ENCODE assay signal across 9 cellular contexts in the genomic region with DNA sequence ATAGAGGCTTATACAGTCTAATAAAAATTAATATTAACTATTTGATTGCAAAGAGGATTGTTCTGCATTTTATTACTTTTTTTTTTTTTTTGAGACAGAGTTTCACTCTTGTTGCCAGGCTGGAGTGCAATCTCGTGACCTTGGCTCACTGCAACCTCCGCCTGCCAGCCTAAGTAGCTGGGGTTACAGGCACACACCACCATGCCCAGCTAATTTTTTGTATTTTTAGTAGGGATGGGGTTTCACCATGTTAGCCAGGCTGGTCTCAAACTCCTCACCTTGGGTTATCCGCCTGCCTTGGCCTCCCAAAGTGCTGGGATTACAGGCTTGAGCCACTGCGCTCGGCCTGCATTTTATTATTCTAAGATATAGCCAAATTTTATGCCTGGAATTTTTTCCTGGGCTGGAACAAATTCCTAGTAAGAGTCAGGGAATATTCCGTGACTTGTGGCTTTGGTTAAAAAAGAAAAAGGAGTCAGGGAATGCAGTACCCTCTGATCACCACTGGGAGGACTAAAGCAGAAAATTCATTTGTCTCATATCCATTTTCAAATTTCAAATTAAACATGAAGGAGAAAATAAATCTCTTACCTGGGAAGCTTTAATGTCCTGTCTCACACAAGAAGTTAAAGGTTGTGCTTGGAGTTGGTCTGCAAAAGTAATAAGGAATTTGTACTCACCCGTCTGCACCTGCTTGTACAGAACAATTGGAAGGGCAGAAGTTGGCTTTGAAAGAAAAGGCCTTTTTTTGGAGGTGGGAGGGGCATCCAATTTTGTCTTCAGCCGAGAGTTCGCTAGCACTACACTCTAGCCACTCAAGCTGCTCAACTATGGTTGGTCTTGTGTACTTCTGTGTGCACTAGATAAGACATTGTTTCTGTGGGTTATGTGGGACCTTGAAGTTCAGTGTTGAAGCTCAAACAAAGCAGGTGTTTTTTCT. TPM values are rescaled to one million over a fixed set of nuclear protein-coding genes. Genes with fewer than 3 reads are reported as not detected.
DNase-seq lines count a peak whose midpoint lies in the region; ATAC-seq, FAIRE-seq and TF ChIP-seq lines count a peak whose summit lies in the region.
"Had no signal": no experiment of that assay in that cellular context is flagged by ENCODE, and none has a peak within 500 bp of the region (broad histone marks: within the 10 kb centered on the region; RNA-seq: fewer than 3 reads in every experiment).

No MANE protein-coding gene starts in this region.

- peaks cover 33% of the 10 kb centered on the region for H3K4me1 ChIP-seq in endothelial cell of umbilical vein (ENCODE audit: control insufficient read depth, extremely low read depth, insufficient read depth, low read length)

- TF ChIP-seq RAD21 in neural cell (conservative IDR thresholded peaks at IDR 0.05) = peak; percentile 38

- H3K4me3 Mint-ChIP-seq in activated naive CD4-positive, alpha-beta T cell treated with anti-CD3 and anti-CD28 coated beads, Interleukin-2, amount 10 ng/mL, durations not matched to agents 7 days and 5 days = no peak overlapping the region

- H3F3A ChIP-seq in neural cell (ENCODE audit: insufficient read depth, low read length, poor library complexity, severe bottlenecking) = no peaks in the 10 kb centered on the region

- peak; percentile 24 for DNase-seq in activated naive CD4-positive, alpha-beta T cell treated with anti-CD3 and anti-CD28 coated beads, Interleukin-2, amount 10 ng/mL, durations not matched to agents 7 days and 5 days
- no peak for DNase-seq in activated naive CD4-positive, alpha-beta T cell treated with anti-CD3 and anti-CD28 coated beads, Interleukin-2, amount 50 U/mL, for 16 hours
- DNase-seq in OCI-M2 (lab: John Stamatoyannopoulos, UW; ENCODE audit: unreplicated experiment) = peak; percentile 76
- peak; percentile 38 for DNase-seq in endothelial cell of umbilical vein (ENCODE audit: low read depth, low spot score)

- H3K27me3 ChIP-seq in endothelial cell of umbilical vein (ENCODE audit: control insufficient read depth in 2 of 2, insufficient read depth in 2 of 2, low read length in 2 of 2) (no peaks in the 10 kb centered on the region), neural cell (ENCODE audit: insufficient read depth, low read depth, low read length) (no peaks in the 10 kb centered on the region)

- H3K27ac Mint-ChIP-seq in activated naive CD4-positive, alpha-beta T cell treated with anti-CD3 and anti-CD28 coated beads, Interleukin-2, amount 10 ng/mL, durations not matched to agents 7 days and 5 days = peak overlapping the region; percentile 58

- H3K4me1 Mint-ChIP-seq in activated naive CD4-positive, alpha-beta T cell treated with anti-CD3 and anti-CD28 coated beads, Interleukin-2, amount 10 ng/mL, durations not matched to agents 7 days and 5 days = peaks cover 55% of the 10 kb centered on the region

- H3K36me3 ChIP-seq in endothelial cell of umbilical vein (ENCODE audit: control insufficient read depth in 2 of 2, extremely low read depth in 1 of 2, insufficient read depth in 2 of 2, low read length in 2 of 2) = no peaks in the 10 kb centered on the region
- H3K36me3 ChIP-seq in neural cell (ENCODE audit: insufficient read depth, low read length) = no peaks in the 10 kb centered on the region

- H3K27me3 Mint-ChIP-seq in activated naive CD4-positive, alpha-beta T cell treated with anti-CD3 and anti-CD28 coated beads, Interleukin-2, amount 10 ng/mL, durations not matched to agents 7 days and 5 days = no peaks in the 10 kb centered on the region

- no TSS peak for BruUV-seq in endothelial cell of umbilical vein (replicated peaks; lab: Mats Ljungman, UMichigan)

- H3K9me3 ChIP-seq in endothelial cell of umbilical vein (replicated peaks; ENCODE audit: control insufficient read depth, insufficient read depth, low read length) = no peaks in the 10 kb centered on the region
- H3K9me3 ChIP-seq in neural cell (ENCODE audit: low read length) = no peaks in the 10 kb centered on the region

- CTCF ChIA-PET in activated naive CD4-positive, alpha-beta T cell treated with anti-CD3 and anti-CD28 coated beads, Interleukin-2, amount 10 ng/mL, durations not matched to agents 7 days and 5 days (lab: Charles Lee) = interaction anchor here (0.6 to 5.8 kb wide), 10 partner anchors 8 to 289 kb away, joined by 3 to 54 read pairs (median 4); no protein-coding TSS in a partner anchor
- CTCF ChIA-PET in endothelial cell of umbilical vein (lab: Charles Lee) = interaction anchor here (0.9 to 2.8 kb wide), 8 partner anchors 10 to 66 kb away, joined by 3 to 21 read pairs (median 6); no protein-coding TSS in a partner anchor

- no peaks in the 10 kb centered on the region for H3K9me3 Mint-ChIP-seq in activated naive CD4-positive, alpha-beta T cell treated with anti-CD3 and anti-CD28 coated beads, Interleukin-2, amount 10 ng/mL, durations not matched to agents 7 days and 5 days

- peaks cover 16% of the 10 kb centered on the region for H3K36me3 Mint-ChIP-seq in activated naive CD4-positive, alpha-beta T cell treated with anti-CD3 and anti-CD28 coated beads, Interleukin-2, amount 10 ng/mL, durations not matched to agents 7 days and 5 days

- H2AFZ ChIP-seq in endothelial cell of umbilical vein (ENCODE audit: low read depth, low read length) (no peak overlapping the region), neural cell (ENCODE audit: low read depth, low read length) (no peak overlapping the region)

- intact Hi-C loops in endothelial cell of umbilical vein (cut with micrococcal nuclease) = loop anchor here (5.0 kb wide), 1 partner anchor 97 kb away; no protein-coding TSS in a partner anchor

- ATAC-seq in GM21515 (IDR thresholded peaks at IDR 0.05; ENCODE audit: unreplicated experiment) = no peak
- ATAC-seq in HG03095 (IDR thresholded peaks at IDR 0.05; ENCODE audit: unreplicated experiment) = no peak
- no peak for ATAC-seq in HG02970 (IDR thresholded peaks at IDR 0.05; ENCODE audit: low FRiP score, unreplicated experiment)

- dilution Hi-C loops in endothelial cell of umbilical vein (cut with MboI; ENCODE audit: extremely low pct_ligation_motif_present, low sequenced_read_pairs) = no loop called here

- H3K4me3 ChIP-seq in endothelial cell of umbilical vein (replicated peaks in 1 of 3; ENCODE audit: insufficient read depth in 1 of 3, low read depth in 1 of 3, low read length in 3 of 3) = no peak overlapping the region
- no peak overlapping the region for H3K4me3 ChIP-seq in neural cell (ENCODE audit: low read length)

- no peak for TF ChIP-seq EP300 in neural cell (conservative IDR thresholded peaks at IDR 0.05; ENCODE audit: poor library complexity, severe bottlenecking)

- TF ChIP-seq CTCF in endothelial cell of umbilical vein (IDR thresholded peaks at IDR 0.05; ENCODE audit: extremely low read depth in 1 of 2, insufficient read depth in 1 of 2, low read depth in 1 of 2, low read length in 2 of 2) (peak; percentile 49 to 57), neural cell (IDR thresholded peaks at IDR 0.05; ENCODE audit: poor library complexity, severe bottlenecking) (peak; percentile 72)

- H4K20me1 ChIP-seq in endothelial cell of umbilical vein (replicated peaks; ENCODE audit: control insufficient read depth, extremely low read depth, insufficient read depth, low read length) (peaks cover 29% of the 10 kb centered on the region), neural cell (ENCODE audit: insufficient read depth) (peaks cover 9% of the 10 kb centered on the region)

- POLR2A ChIA-PET in endothelial cell of umbilical vein (lab: Charles Lee) = no interaction called here

- H3K9ac ChIP-seq in endothelial cell of umbilical vein (replicated peaks; ENCODE audit: extremely low read depth, insufficient read depth, low read length) = no peak overlapping the region
- no peak overlapping the region for H3K9ac ChIP-seq in neural cell (ENCODE audit: low read length)

- H3K4me2 ChIP-seq in endothelial cell of umbilical vein (ENCODE audit: insufficient read depth, low read length) (no peak overlapping the region), neural cell (ENCODE audit: low read length) (no peak overlapping the region)

- peak overlapping the region; percentile 7 for H3K27ac ChIP-seq in endothelial cell of umbilical vein (ENCODE audit: insufficient read depth, low read depth, low read length)
- no peak overlapping the region for H3K27ac ChIP-seq in neural cell (ENCODE audit: low read length)

- TF ChIP-seq POLR2A in endothelial cell of umbilical vein (IDR thresholded peaks at IDR 0.05; ENCODE audit: low read depth, low read length) = no peak

- H3K79me2 ChIP-seq in endothelial cell of umbilical vein (ENCODE audit: control insufficient read depth, insufficient read depth, low read length) (peaks cover 94% of the 10 kb centered on the region), neural cell (replicated peaks; ENCODE audit: insufficient read depth, low read length) (peaks cover 95% of the 10 kb centered on the region)

- H3K9me1 ChIP-seq in endothelial cell of umbilical vein (replicated peaks; ENCODE audit: control insufficient read depth, extremely low read depth, insufficient read depth, low read length) = no peaks in the 10 kb centered on the region

- H3K9me2 ChIP-seq in neural cell (ENCODE audit: insufficient read depth, low read length) = no peaks in the 10 kb centered on the region

- peak; percentile 84 for FAIRE-seq in endothelial cell of umbilical vein (lab: Jason Lieb, UNC)
- FAIRE-seq: endometrium had no signal

TF ChIP-seq in neural cell, 6 proteins besides CTCF, POLR2A, EP300 and RAD21 (continues in another document):
- TF ChIP-seq TAF1 (IDR thresholded peaks at IDR 0.05; ENCODE audit: low read depth) = no peak

RNA-seq across cellular contexts. Expression of a gene that starts 8.7 kb away (rescaled TPM):
- 81.2 and 96.1 TPM in 2 replicates for total RNA-seq in endothelial cell of umbilical vein
- polyA plus RNA-seq in endothelial cell of umbilical vein (43.7 and 46.6 TPM in 2 replicates), neural cell (158 and 166 TPM in 2 replicates)
- polyA plus RNA-seq in endothelial cell of umbilical vein (2011; cell fraction: cytosol; rRNA removed) = 54.9 and 57.5 TPM in 2 replicates
- polyA plus RNA-seq in endothelial cell of umbilical vein (2011; cell fraction: nucleus; rRNA removed) = 201 and 218 TPM in 2 replicates
- 50.9 and 64.9 TPM in 2 replicates for polyA plus RNA-seq in endothelial cell of umbilical vein (2012)
- polyA minus RNA-seq in endothelial cell of umbilical vein (61.0 and 63.8 TPM in 2 replicates), neural cell (198 and 199 TPM in 2 replicates)
- 62.7 TPM for polyA minus RNA-seq in endothelial cell of umbilical vein (2011; cell fraction: cytosol; rRNA and poly(A)+ RNA removed)
- 106 and 157 TPM in 2 replicates for polyA minus RNA-seq in endothelial cell of umbilical vein (2011; cell fraction: nucleus; rRNA and poly(A)+ RNA removed)

RNA-seq across cellular contexts. Expression of a gene that starts 59.9 kb away (rescaled TPM):
- total RNA-seq in endothelial cell of umbilical vein = 294 and 313 TPM in 2 replicates
- 145 and 175 TPM in 2 replicates for polyA plus RNA-seq in endothelial cell of umbilical vein
- 210 and 217 TPM in 2 replicates for polyA plus RNA-seq in endothelial cell of umbilical vein (2011; cell fraction: cytosol; rRNA removed)
- 287 and 322 TPM in 2 replicates for polyA plus RNA-seq in endothelial cell of umbilical vein (2011; cell fraction: nucleus; rRNA removed)
- 214 and 322 TPM in 2 replicates for polyA plus RNA-seq in endothelial cell of umbilical vein (2012)
- polyA minus RNA-seq in endothelial cell of umbilical vein = 137 and 162 TPM in 2 replicates
- polyA minus RNA-seq in endothelial cell of umbilical vein (2011; cell fraction: cytosol; rRNA and poly(A)+ RNA removed) = 125 TPM
- 236 and 271 TPM in 2 replicates for polyA minus RNA-seq in endothelial cell of umbilical vein (2011; cell fraction: nucleus; rRNA and poly(A)+ RNA removed)
- 165 and 188 TPM in 2 replicates for polyA plus RNA-seq in neural cell
- 286 and 290 TPM in 2 replicates for polyA minus RNA-seq in neural cell
